In genomic region chr15:31474059-31474868, GRCh38 we compare ENCODE assay signal across 13 cellular contexts.
DNase-seq lines count a peak whose midpoint lies in the region; ATAC-seq and TF ChIP-seq lines count a peak whose summit lies in the region.
"Had no signal": no experiment of that assay in that cellular context is flagged by ENCODE, and none has a peak within 500 bp of the region (broad histone marks: within the 10 kb centered on the region; RNA-seq: fewer than 3 reads in every experiment).

No MANE protein-coding gene starts in this region.

- peak overlapping the region; percentile 78 for H3K4me3 Mint-ChIP-seq in stimulated activated naive CD8-positive, alpha-beta T cell treated with anti-CD3 and anti-CD28 coated beads, Interleukin-15, Interleukin-2, amounts not matched to agents 100 ng/mL and 50 ng/mL, for 24 hours
- H3K4me3 Mint-ChIP-seq: neural crest cell had no signal

- no peaks in the 10 kb centered on the region for H3K27me3 Mint-ChIP-seq in stimulated activated naive CD8-positive, alpha-beta T cell treated with anti-CD3 and anti-CD28 coated beads, Interleukin-15, Interleukin-2, amounts not matched to agents 100 ng/mL and 50 ng/mL, for 24 hours

- TF ChIP-seq CTCF in coronary artery (IDR thresholded peaks at IDR 0.05) (no peak), GM10266 (IDR thresholded peaks at IDR 0.05; ENCODE audit: control insufficient read depth, insufficient read depth, low read depth, missing control alignments) (no peak)

- no peak overlapping the region for H3K4me3 ChIP-seq in coronary artery
- H3K4me3 ChIP-seq: transverse colon had no signal

- H3K27ac Mint-ChIP-seq in stimulated activated naive CD8-positive, alpha-beta T cell treated with anti-CD3 and anti-CD28 coated beads, Interleukin-15, Interleukin-2, amounts not matched to agents 100 ng/mL and 50 ng/mL, for 24 hours = peak overlapping the region; percentile 95

- H3K27ac ChIP-seq in coronary artery = no peak overlapping the region

- H3K4me1 Mint-ChIP-seq in stimulated activated naive CD8-positive, alpha-beta T cell treated with anti-CD3 and anti-CD28 coated beads, Interleukin-15, Interleukin-2, amounts not matched to agents 100 ng/mL and 50 ng/mL, for 24 hours (ENCODE audit: low read depth) = peaks cover 48% of the 10 kb centered on the region

- peaks cover 16% of the 10 kb centered on the region for H3K36me3 Mint-ChIP-seq in stimulated activated naive CD8-positive, alpha-beta T cell treated with anti-CD3 and anti-CD28 coated beads, Interleukin-15, Interleukin-2, amounts not matched to agents 100 ng/mL and 50 ng/mL, for 24 hours (ENCODE audit: low read depth)

- peaks cover 4% of the 10 kb centered on the region for H3K9me3 Mint-ChIP-seq in stimulated activated naive CD8-positive, alpha-beta T cell treated with anti-CD3 and anti-CD28 coated beads, Interleukin-15, Interleukin-2, amounts not matched to agents 100 ng/mL and 50 ng/mL, for 24 hours

- ATAC-seq in HG02840 (IDR thresholded peaks at IDR 0.05; ENCODE audit: low FRiP score, unreplicated experiment) = no peak

- peak; percentile 18 for DNase-seq in activated T-cell treated with anti-CD3 and anti-CD28 coated beads for 24 hours (ENCODE audit: low read depth)
- DNase-seq in activated T-cell treated with anti-CD3 and anti-CD28 coated beads, Interleukin-2, amount 50 U/mL, for 1 hour = no peak
- peak; percentile 55 for DNase-seq in activated CD4-positive, alpha-beta T cell treated with anti-CD3 and anti-CD28 coated beads for 48 hours
- peak; percentile 29 for DNase-seq in coronary artery (ENCODE audit: low spot score)
- DNase-seq in GM10266 (ENCODE audit: extremely low spot score) = no peak
- no peak for DNase-seq in NK-92 treated with Interleukin-12 subunit alpha and Interleukin-12 subunit beta, amount 100 ng/mL, for 24 hours (lab: John Stamatoyannopoulos, UW)
- DNase-seq: DMS 273 treated with DMSO at 0.1 percent for 48 hours, Kasumi-1, NCI-H1930, transverse colon had no signal

Comparison
In these comparisons a context has a peak if more than half of its experiments do, and no peak if none do; other contexts are left out.
1. DNase-seq: peak in activated T-cell treated with anti-CD3 and anti-CD28 coated beads for 24 hours (single experiment), activated CD4-positive, alpha-beta T cell treated with anti-CD3 and anti-CD28 coated beads for 48 hours (single experiment) and coronary artery (single experiment); none in activated T-cell treated with anti-CD3 and anti-CD28 coated beads, Interleukin-2, amount 50 U/mL, for 1 hour (single experiment), GM10266 (single experiment) and NK-92 treated with Interleukin-12 subunit alpha and Interleukin-12 subunit beta, amount 100 ng/mL, for 24 hours (single experiment).